Comparison of ENCODE assay signal across 1 cellular context in the genomic region with DNA sequence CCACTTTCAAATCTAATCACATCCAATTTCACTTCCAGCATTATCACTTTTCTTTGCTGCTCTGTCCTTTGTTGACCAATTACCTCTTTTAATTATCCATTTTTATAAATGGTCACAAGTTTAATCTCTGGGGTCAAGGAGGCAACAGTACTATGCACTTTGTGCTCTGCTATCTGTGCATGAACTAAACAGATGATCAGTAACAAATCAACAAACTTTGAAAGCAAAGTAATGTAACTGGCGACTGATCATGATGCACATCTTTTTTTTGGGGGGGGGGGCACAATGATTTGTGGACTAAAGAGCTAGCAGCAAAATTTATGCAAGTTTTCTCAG.
TF ChIP-seq lines count a peak whose summit lies in the region.

No MANE protein-coding gene starts in this region.

TF ChIP-seq in K562, 482 proteins besides CTCF, POLR2A, EP300 and RAD21:
- TF ChIP-seq SUPT5H (IDR thresholded peaks at IDR 0.05) = 0 out of 2 replicates have a peak, but pooled peaks have one; percentile 34
- no peak for TF ChIP-seq POLR2AphosphoS5 (IDR thresholded peaks at IDR 0.05; ENCODE audit: control insufficient read depth, insufficient read depth, low read depth, low read length)
- TF ChIP-seq POLR2AphosphoS2 (IDR thresholded peaks at IDR 0.05; ENCODE audit: low read length) = peak; percentile 83
TF ChIP-seq in K562: peak in this region for 2.
